ENCODE assay signal across 1 cellular context in genomic region chr15:80778964-80779657, GRCh38.
TF ChIP-seq lines count a peak whose summit lies in the region.

Gene CEMIP, plus strand, starts transcription at chr15:80779370. Its CDS starts 94,510 bp downstream, at chr15:80873880.

TF ChIP-seq in HepG2, 621 proteins besides CTCF, POLR2A, EP300 and RAD21 (continued from another document and continues in another):
- no peak for TF ChIP-seq ZNF644 (CRISPR knock-in tag; IDR thresholded peaks at IDR 0.05; ENCODE audit: low read depth)
- TF ChIP-seq TSC22D2 (CRISPR knock-in tag; IDR thresholded peaks at IDR 0.05; ENCODE audit: borderline replicate concordance), result no peak
- no peak for TF ChIP-seq RNF219 (CRISPR knock-in tag; IDR thresholded peaks at IDR 0.05)
- TF ChIP-seq HDAC2 (CRISPR knock-in tag; IDR thresholded peaks at IDR 0.05), result no peak
- peak; percentile 70; the same call in 1 of the 2 replicates for TF ChIP-seq MAZ (IDR thresholded peaks at IDR 0.05; ENCODE audit: borderline replicate concordance, low read depth, low read length)
- TF ChIP-seq MAZ (CRISPR knock-in tag; IDR thresholded peaks at IDR 0.05; ENCODE audit: low read depth), result peak; percentile 67
- 0 out of 2 replicates have a peak, but pooled peaks have one; percentile 31 for TF ChIP-seq ZNF441 (CRISPR knock-in tag; IDR thresholded peaks at IDR 0.05; ENCODE audit: borderline replicate concordance)
- TF ChIP-seq ISX (CRISPR knock-in tag; conservative IDR thresholded peaks at IDR 0.05), result 0 out of 2 replicates have a peak, but pooled peaks have one; percentile 57
- no peak for TF ChIP-seq ZNF768 (CRISPR knock-in tag; IDR thresholded peaks at IDR 0.05)
- TF ChIP-seq MED8 (CRISPR knock-in tag; IDR thresholded peaks at IDR 0.05; ENCODE audit: insufficient replicate concordance), result peak; percentile 42
- 0 out of 2 replicates have a peak, but pooled peaks have one; percentile 17 for TF ChIP-seq PCBP1 (IDR thresholded peaks at IDR 0.05; ENCODE audit: borderline replicate concordance, low read depth, low read length)
- TF ChIP-seq ZNF234 (CRISPR knock-in tag; conservative IDR thresholded peaks at IDR 0.05), result no peak
- 0 out of 2 replicates have a peak, but pooled peaks have one; percentile 28 for TF ChIP-seq ZNF563 (CRISPR knock-in tag; IDR thresholded peaks at IDR 0.05)
- peak; percentile 66 for TF ChIP-seq TARDBP (CRISPR knock-in tag; IDR thresholded peaks at IDR 0.05)
- peak; percentile 94 for TF ChIP-seq ZNF800 (CRISPR knock-in tag; IDR thresholded peaks at IDR 0.05)
- TF ChIP-seq ZNF503 (CRISPR knock-in tag; IDR thresholded peaks at IDR 0.05), result peak; percentile 24; the same call in 1 of the 2 replicates
- TF ChIP-seq SMC3 (IDR thresholded peaks at IDR 0.05; ENCODE audit: low read length), result peak; percentile 19; the same call in 1 of the 2 replicates
- TF ChIP-seq MIER3 (CRISPR knock-in tag; IDR thresholded peaks at IDR 0.05; ENCODE audit: borderline replicate concordance), result no peak
- no peak for TF ChIP-seq NFIB (CRISPR knock-in tag; IDR thresholded peaks at IDR 0.05; ENCODE audit: borderline replicate concordance)
- TF ChIP-seq REPIN1 (CRISPR knock-in tag; IDR thresholded peaks at IDR 0.05; ENCODE audit: borderline replicate concordance, low read depth), result 0 out of 2 replicates have a peak, but pooled peaks have one; percentile 23
- peak; percentile 34; the same call in 1 of the 2 replicates for TF ChIP-seq GABPB1 (CRISPR knock-in tag; IDR thresholded peaks at IDR 0.05)
- no peak for TF ChIP-seq CCAR2 (optimal IDR thresholded peaks at IDR 0.05; ENCODE audit: low read depth, low read length)
- TF ChIP-seq AHR (CRISPR knock-in tag; IDR thresholded peaks at IDR 0.05), result no peak
- 0 out of 2 replicates have a peak, but pooled peaks have one; percentile 15 for TF ChIP-seq FOSL2 (CRISPR knock-in tag; IDR thresholded peaks at IDR 0.05)
- peak; percentile 30 for TF ChIP-seq AGO2 (optimal IDR thresholded peaks at IDR 0.05; ENCODE audit: low read depth, low read length)
- no peak for TF ChIP-seq SNAPC5 (CRISPR knock-in tag; IDR thresholded peaks at IDR 0.05; ENCODE audit: borderline replicate concordance)
- TF ChIP-seq ZBTB43 (CRISPR knock-in tag; conservative IDR thresholded peaks at IDR 0.05), result no peak
- TF ChIP-seq E2F5 (CRISPR knock-in tag; conservative IDR thresholded peaks at IDR 0.05), result no peak
- 0 out of 2 replicates have a peak, but pooled peaks have one; percentile 46 for TF ChIP-seq FLYWCH1 (CRISPR knock-in tag; IDR thresholded peaks at IDR 0.05)
- no peak for TF ChIP-seq NFYB (CRISPR knock-in tag; IDR thresholded peaks at IDR 0.05)
- no peak for TF ChIP-seq TCF7 (IDR thresholded peaks at IDR 0.05; ENCODE audit: low read depth)
- no peak for TF ChIP-seq ZNF350 (CRISPR knock-in tag; IDR thresholded peaks at IDR 0.05; ENCODE audit: borderline replicate concordance, low read depth)
- TF ChIP-seq SOX13 (IDR thresholded peaks at IDR 0.05), result no peak
- TF ChIP-seq SOX13 (CRISPR knock-in tag; conservative IDR thresholded peaks at IDR 0.05 in 1 of 2, IDR thresholded peaks at IDR 0.05 in 1 of 2), result peak in 1 of 2 experiments; percentile 9; a peak in 1 of 4 replicates
- TF ChIP-seq HNRNPK (IDR thresholded peaks at IDR 0.05; ENCODE audit: low read depth, low read length, poor library complexity, severe bottlenecking), result peak; percentile 86
- TF ChIP-seq ZBTB21 (CRISPR knock-in tag; IDR thresholded peaks at IDR 0.05), result no peak
- 0 out of 2 replicates have a peak, but pooled peaks have one; percentile 37 for TF ChIP-seq SPEN (CRISPR knock-in tag; IDR thresholded peaks at IDR 0.05; ENCODE audit: low read depth)
- TF ChIP-seq MYPOP (CRISPR knock-in tag; IDR thresholded peaks at IDR 0.05), result peak; percentile 97
- TF ChIP-seq ZNF580 (CRISPR knock-in tag; IDR thresholded peaks at IDR 0.05; ENCODE audit: borderline replicate concordance, low read depth), result peak; percentile 1; the same call in 1 of the 2 replicates
- peak; percentile 84 for TF ChIP-seq HNRNPL (IDR thresholded peaks at IDR 0.05; ENCODE audit: low read depth, low read length)
- no peak for TF ChIP-seq AKNA (CRISPR knock-in tag; IDR thresholded peaks at IDR 0.05; ENCODE audit: borderline replicate concordance)
- peak; percentile 98 for TF ChIP-seq POLR2G (IDR thresholded peaks at IDR 0.05; ENCODE audit: low read depth, low read length)
- peak; percentile 62 for TF ChIP-seq ZGPAT (CRISPR knock-in tag; IDR thresholded peaks at IDR 0.05)
